ENCODE assay signal across 8 cellular contexts in the genomic region with DNA sequence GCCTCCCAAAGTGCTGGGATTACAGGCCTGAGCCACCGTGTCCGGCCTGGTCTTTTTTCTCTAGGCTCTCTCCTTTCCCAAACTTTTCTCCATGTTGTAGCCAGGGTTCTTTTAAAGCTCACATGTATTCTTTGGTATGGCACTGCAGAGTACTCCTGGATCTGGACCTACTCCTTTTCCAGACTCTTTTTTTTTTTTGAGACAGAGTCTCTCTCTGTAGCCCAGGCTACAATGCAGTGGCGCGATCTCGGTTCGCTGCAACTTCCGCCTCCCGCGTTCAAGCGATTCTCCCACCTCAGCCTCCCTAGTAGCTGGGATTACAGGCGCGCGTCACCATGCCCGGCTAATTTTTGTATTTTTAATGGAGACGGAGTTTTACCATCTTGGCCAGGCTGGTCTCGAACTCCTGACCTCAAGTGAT. TPM values are rescaled to one million over a fixed set of nuclear protein-coding genes. Genes with fewer than 3 reads are reported as not detected.
DNase-seq lines count a peak whose midpoint lies in the region; ATAC-seq and TF ChIP-seq lines count a peak whose summit lies in the region.

No MANE protein-coding gene starts in this region.

- H3K4me3 ChIP-seq in right lobe of liver (peak overlapping the region; percentile 61 to 75 (median 61)), tibial artery (peak overlapping the region; percentile 61 to 68)

- peak; percentile 66 for DNase-seq in activated effector memory CD4-positive, alpha-beta T cell treated with anti-CD3 and anti-CD28 coated beads, Interleukin-2, amount 50 U/mL, for 16 hours
- DNase-seq in activated effector memory CD4-positive, alpha-beta T cell treated with Interleukin-2 at 50 U/mL for 16 hours = no peak
- DNase-seq in right lobe of liver (no peak), tibial artery (no peak), dedifferentiated amniotic fluid mesenchymal stem cell (ENCODE audit: extremely low spot score) (no peak), NCI-H82 (lab: John Stamatoyannopoulos, UW) (no peak)

- ATAC-seq in right lobe of liver (no peak), HG02571 (IDR thresholded peaks at IDR 0.05; ENCODE audit: unreplicated experiment) (no peak)

- H3K9me3 ChIP-seq in right lobe of liver = no peaks in the 10 kb centered on the region
- H3K9me3 ChIP-seq in tibial artery = no peaks in the 10 kb centered on the region

- WGBS in right lobe of liver (ENCODE audit: insufficient coverage, low coverage, low lambda C conversion rate, missing lambda C conversion rate) = 56% methylated on average over 16 of the region's 16 CpGs

- H3K36me3 ChIP-seq in right lobe of liver = peaks cover 0 to 17% (median 7%) of the 10 kb centered on the region in 4 donors
- H3K36me3 ChIP-seq in tibial artery = peaks cover 17 to 22% (median 20%) of the 10 kb centered on the region in 3 donors

- no peaks in the 10 kb centered on the region for H3K27me3 ChIP-seq in right lobe of liver
- no peaks in the 10 kb centered on the region for H3K27me3 ChIP-seq in tibial artery

- H3K27ac ChIP-seq in angular gyrus (ENCODE audit: low read depth, low read length) (peak overlapping the region; percentile 62), right lobe of liver (peak overlapping the region; percentile 71 to 88 (median 77)), tibial artery (peak overlapping the region; percentile 77 to 82)

- intact Hi-C loops in right lobe of liver (cut with DNase I) = no loop called here
- intact Hi-C loops in tibial artery (cut with DNase I; ENCODE audit: low total_unique reads) = loop anchor here (5.0 kb wide), 1 partner anchor 81 kb away; no protein-coding TSS in a partner anchor

- H3K4me1 ChIP-seq in right lobe of liver (peaks cover 0 to 23% (median 4%) of the 10 kb centered on the region in 4 donors), tibial artery (peaks cover 0 to 17% (median 8%) of the 10 kb centered on the region in 4 donors)

- no peak for TF ChIP-seq POLR2A in right lobe of liver (IDR thresholded peaks at IDR 0.05)

- TF ChIP-seq CTCF in right lobe of liver (IDR thresholded peaks at IDR 0.05) (no peak), tibial artery (IDR thresholded peaks at IDR 0.05) (no peak)

RNA-seq across cellular contexts. Expression of gene MED18, which starts 0.6 kb away (rescaled TPM):
- total RNA-seq in right lobe of liver = 10 to 100 TPM in 4 of 6 experiments, 1 to 10 TPM in 2; 9.1 to 16.4 (median 11.8) TPM

RNA-seq across cellular contexts. Expression of gene PHACTR4, which starts 41.3 kb away (rescaled TPM):
- 10 to 100 TPM; 16.1 to 25.8 (median 23.3) TPM for total RNA-seq in right lobe of liver
